ENCODE assay signal across 8 cellular contexts in genomic region chr22:25403752-25404471, GRCh38.
A peak's percentile ranks its signal among the peaks of the same experiment; 100 is the strongest.
DNase-seq lines count a peak whose midpoint lies in the region; ATAC-seq and TF ChIP-seq lines count a peak whose summit lies in the region.

No MANE protein-coding gene starts in this region.

- H3K27ac ChIP-seq in Karpas-422 (ENCODE audit: low read length) (no peak overlapping the region), right atrium auricular region (peak overlapping the region; percentile 83 to 89)

- H3K27me3 ChIP-seq in Karpas-422 (ENCODE audit: low read length): no peaks in the 10 kb centered on the region
- H3K27me3 ChIP-seq in right atrium auricular region: no peaks in the 10 kb centered on the region

- peak overlapping the region; percentile 62 for H3K9ac ChIP-seq in Karpas-422 (ENCODE audit: low read length)

- no peaks in the 10 kb centered on the region for H3K79me2 ChIP-seq in Karpas-422 (ENCODE audit: low read length)

- H3K9me3 Mint-ChIP-seq in activated T-helper 1 cell treated with anti-CD3 and anti-CD28 coated beads, Interleukin-12 subunit alpha, Interleukin-12 subunit beta, Interleukin-2, Interleukin-4 antibody, amounts not matched to agents 30 ng/mL and 10 ng/mL and 1 ng/mL, durations not matched to agents 14 hours and 24 hours and 36 hours: no peaks in the 10 kb centered on the region

- peaks cover 4% of the 10 kb centered on the region for H3K27me3 Mint-ChIP-seq in activated T-helper 1 cell treated with anti-CD3 and anti-CD28 coated beads, Interleukin-12 subunit alpha, Interleukin-12 subunit beta, Interleukin-2, Interleukin-4 antibody, amounts not matched to agents 30 ng/mL and 10 ng/mL and 1 ng/mL, durations not matched to agents 14 hours and 24 hours and 36 hours (ENCODE audit: insufficient read depth)

- H3K4me3 ChIP-seq in Karpas-422 (ENCODE audit: low read length) (peak overlapping the region; percentile 64; the same call in 1 of the 2 replicates), right atrium auricular region (peak overlapping the region; percentile 67 to 80)

- peak; percentile 54 for DNase-seq in GF-D8 (lab: John Stamatoyannopoulos, UW)
- no peak for DNase-seq in Karpas-422
- DNase-seq in activated T-helper 1 cell treated with anti-CD3 and anti-CD28 coated beads, Interleukin-12 subunit alpha, Interleukin-12 subunit beta, Interleukin-2, Interleukin-4 antibody, amounts not matched to agents 30 ng/mL and 10 ng/mL and 1 ng/mL, durations not matched to agents 14 hours and 24 hours and 36 hours (ENCODE audit: low spot score): no peak
- no peak for DNase-seq in right atrium auricular region (ENCODE audit: low spot score)
- no peak for DNase-seq in sciatic nerve (ENCODE audit: low spot score)
- DNase-seq in hippocampal formation (lab: John Stamatoyannopoulos, UW): no peak

- H3K4me1 Mint-ChIP-seq in activated T-helper 1 cell treated with anti-CD3 and anti-CD28 coated beads, Interleukin-12 subunit alpha, Interleukin-12 subunit beta, Interleukin-2, Interleukin-4 antibody, amounts not matched to agents 30 ng/mL and 10 ng/mL and 1 ng/mL, durations not matched to agents 14 hours and 24 hours and 36 hours (ENCODE audit: low read depth): peaks cover 32% of the 10 kb centered on the region

- no peaks in the 10 kb centered on the region for H3K9me2 ChIP-seq in Karpas-422 (replicated peaks; ENCODE audit: insufficient read depth, low read length)

- TF ChIP-seq CTCF in right atrium auricular region (IDR thresholded peaks at IDR 0.05): no peak

- H3K4me1 ChIP-seq in Karpas-422 (ENCODE audit: low read length) (peaks cover 11% of the 10 kb centered on the region), right atrium auricular region (peaks cover 0 to 51% of the 10 kb centered on the region in 2 donors)

- peaks cover 7% of the 10 kb centered on the region; the same call in 1 of the 2 replicates for H4K20me1 ChIP-seq in Karpas-422 (ENCODE audit: insufficient read depth, low read depth, low read length)

- peak overlapping the region; percentile 70 for H3K27ac Mint-ChIP-seq in activated T-helper 1 cell treated with anti-CD3 and anti-CD28 coated beads, Interleukin-12 subunit alpha, Interleukin-12 subunit beta, Interleukin-2, Interleukin-4 antibody, amounts not matched to agents 30 ng/mL and 10 ng/mL and 1 ng/mL, durations not matched to agents 14 hours and 24 hours and 36 hours

- intact Hi-C loops in activated T-helper 1 cell treated with anti-CD3 and anti-CD28 coated beads, Interleukin-12 subunit alpha, Interleukin-12 subunit beta, Interleukin-2, Interleukin-4 antibody, amounts not matched to agents 30 ng/mL and 10 ng/mL and 1 ng/mL, durations not matched to agents 14 hours and 24 hours and 36 hours (cut with micrococcal nuclease): loop anchor here (1.0 to 2.0 kb wide), 2 partner anchors 41 to 44 kb away; no protein-coding TSS in a partner anchor
- intact Hi-C loops in sciatic nerve (cut with DNase I): no loop called here

- H2AFZ ChIP-seq in Karpas-422 (ENCODE audit: low read length): no peak overlapping the region

- H3K9me3 ChIP-seq in Karpas-422 (ENCODE audit: low read length) (no peaks in the 10 kb centered on the region), right atrium auricular region (no peaks in the 10 kb centered on the region)

- peak overlapping the region; percentile 91 for H3K4me3 Mint-ChIP-seq in activated T-helper 1 cell treated with anti-CD3 and anti-CD28 coated beads, Interleukin-12 subunit alpha, Interleukin-12 subunit beta, Interleukin-2, Interleukin-4 antibody, amounts not matched to agents 30 ng/mL and 10 ng/mL and 1 ng/mL, durations not matched to agents 14 hours and 24 hours and 36 hours

- peak overlapping the region; percentile 51 for H3K4me2 ChIP-seq in Karpas-422 (ENCODE audit: low read depth, low read length, poor library complexity, severe bottlenecking)

- peaks cover 5% of the 10 kb centered on the region for H3K36me3 Mint-ChIP-seq in activated T-helper 1 cell treated with anti-CD3 and anti-CD28 coated beads, Interleukin-12 subunit alpha, Interleukin-12 subunit beta, Interleukin-2, Interleukin-4 antibody, amounts not matched to agents 30 ng/mL and 10 ng/mL and 1 ng/mL, durations not matched to agents 14 hours and 24 hours and 36 hours (ENCODE audit: low read depth)

- H3K36me3 ChIP-seq in Karpas-422 (ENCODE audit: insufficient read depth, low read length) (no peaks in the 10 kb centered on the region), right atrium auricular region (no peaks in the 10 kb centered on the region)

- ATAC-seq in sciatic nerve (peak; percentile 13), HG02642 (IDR thresholded peaks at IDR 0.05; ENCODE audit: poor library complexity, unreplicated experiment) (no peak), HG03135 (IDR thresholded peaks at IDR 0.05; ENCODE audit: unreplicated experiment) (no peak)
